In genomic region chr3:26624209-26624775, GRCh38 we compare ENCODE assay signal across 15 cellular contexts. TPM values are rescaled to one million over a fixed set of nuclear protein-coding genes. Genes with fewer than 3 reads are reported as not detected.
DNase-seq lines count a peak whose midpoint lies in the region; ATAC-seq, FAIRE-seq and TF ChIP-seq lines count a peak whose summit lies in the region.
"Had no signal": no experiment of that assay in that cellular context is flagged by ENCODE, and none has a peak within 500 bp of the region (broad histone marks: within the 10 kb centered on the region; RNA-seq: fewer than 3 reads in every experiment).

No MANE protein-coding gene starts in this region.

- H3K9me3 ChIP-seq in HUES6 (ENCODE audit: control insufficient read depth, insufficient read depth, low read depth, low read length): no peaks in the 10 kb centered on the region
- no peaks in the 10 kb centered on the region for H3K9me3 ChIP-seq in H1 (ENCODE audit: insufficient read depth in 2 of 2, low read depth in 1 of 2, low read length in 1 of 2)
- no peaks in the 10 kb centered on the region for H3K9me3 ChIP-seq in lower lobe of right lung
- H3K9me3 ChIP-seq in skeletal muscle tissue (ENCODE audit: control insufficient read depth in 3 of 3, low read length in 3 of 3): no peaks in the 10 kb centered on the region
- no peaks in the 10 kb centered on the region for H3K9me3 ChIP-seq in HepG2 (ENCODE audit: low read length)
- H3K9me3 ChIP-seq: tibial artery had no signal

- H4K91ac ChIP-seq in H1 (replicated peaks; ENCODE audit: insufficient read length, low read length): no peak overlapping the region

- H4K20me1 ChIP-seq in H1 (replicated peaks in 1 of 2; ENCODE audit: control insufficient read depth in 1 of 2, insufficient read depth in 2 of 2, low read length in 2 of 2) (no peaks in the 10 kb centered on the region), HepG2 (ENCODE audit: insufficient read depth, low read length) (no peaks in the 10 kb centered on the region)

- CTCF ChIA-PET in H1 (lab: Charles Lee; ENCODE audit: partially characterized antibody) (interaction anchor here (1.3 kb wide), 1 partner anchor 10 kb away, joined by 4 read pairs; no protein-coding TSS in a partner anchor), HepG2 (lab: Yijun Ruan, JAX; ENCODE audit: low intra/inter-chr PET ratio, low total read pairs) (no interaction called here)

- H3K27ac ChIP-seq in HUES6 (ENCODE audit: low read depth, low read length) (no peak overlapping the region), H1 (ENCODE audit: low read depth, low read length) (no peak overlapping the region), lower lobe of right lung (no peak overlapping the region), skeletal muscle tissue (ENCODE audit: low read depth, low read length) (no peak overlapping the region), HepG2 (ENCODE audit: extremely low read length, insufficient read depth, low read length) (no peak overlapping the region)
- H3K27ac ChIP-seq: SK-N-MC, tibial artery had no signal

- in situ Hi-C loops in HepG2 (cut with HindIII; ENCODE audit: extremely low pct_ligation_motif_present, low pct_unique_long_range_greater_than_20kb): no loop called here

- no peak overlapping the region for H3K27ac Mint-ChIP-seq in effector memory CD8-positive, alpha-beta T cell

- no peak overlapping the region for H3K14ac ChIP-seq in H1 (ENCODE audit: insufficient read length)

- TF ChIP-seq EP300 in H1 (IDR thresholded peaks at IDR 0.05; ENCODE audit: borderline replicate concordance in 1 of 2, low read depth in 2 of 2, low read length in 2 of 2): no peak
- no peak for TF ChIP-seq EP300 in HepG2 (IDR thresholded peaks at IDR 0.05; ENCODE audit: low read depth in 2 of 2, low read length in 2 of 2)
- no peak for TF ChIP-seq EP300 in HepG2 (CRISPR knock-in tag; IDR thresholded peaks at IDR 0.05; ENCODE audit: borderline replicate concordance)

- POLR2A ChIA-PET in H1 (lab: Charles Lee; ENCODE audit: partially characterized antibody) (no interaction called here), HepG2 (lab: Yijun Ruan, JAX) (no interaction called here)

- H2AFZ ChIP-seq in H1 (ENCODE audit: low read length) (peak overlapping the region; percentile 62; the same call in 1 of the 2 replicates), HepG2 (ENCODE audit: low read length) (no peak overlapping the region)

- peaks cover 0 to 5% of the 10 kb centered on the region in 2 donors for H3K4me1 Mint-ChIP-seq in effector memory CD8-positive, alpha-beta T cell (ENCODE audit: low read depth in 2 of 2)

- no peak overlapping the region for H2BK15ac ChIP-seq in H1 (ENCODE audit: low read length)

- H3K36me3 ChIP-seq in HUES6 (ENCODE audit: control insufficient read depth, insufficient read depth, low read length) (no peaks in the 10 kb centered on the region), H1 (ENCODE audit: control insufficient read depth in 2 of 4, insufficient read depth in 4 of 4, low read length in 3 of 4) (no peaks in the 10 kb centered on the region), lower lobe of right lung (no peaks in the 10 kb centered on the region), skeletal muscle tissue (ENCODE audit: control insufficient read depth in 3 of 3, insufficient read depth in 3 of 3, low read length in 3 of 3) (no peaks in the 10 kb centered on the region), HepG2 (replicated peaks in 1 of 2; ENCODE audit: control insufficient read depth in 1 of 2, insufficient read depth in 2 of 2, low read length in 2 of 2) (no peaks in the 10 kb centered on the region)
- H3K36me3 ChIP-seq: tibial artery had no signal

- TF ChIP-seq RAD21 in H1 (IDR thresholded peaks at IDR 0.05 in 1 of 2, conservative IDR thresholded peaks at IDR 0.05 in 1 of 2; ENCODE audit: low read depth in 2 of 2, low read length in 2 of 2) (no peak), HepG2 (CRISPR knock-in tag; IDR thresholded peaks at IDR 0.05) (no peak)

- H3K79me2 ChIP-seq in H1 (ENCODE audit: control insufficient read depth in 1 of 2, insufficient read depth in 2 of 2, low read length in 2 of 2) (no peaks in the 10 kb centered on the region), HepG2 (ENCODE audit: insufficient read depth, low read length) (no peaks in the 10 kb centered on the region)

- H3K9me3 Mint-ChIP-seq in effector memory CD8-positive, alpha-beta T cell: peaks cover 7 to 9% of the 10 kb centered on the region in 2 donors

- peaks cover 33% of the 10 kb centered on the region for H3K23me2 ChIP-seq in H1 (ENCODE audit: low read depth, low read length)

- no peak for TF ChIP-seq POLR2A in H1 (IDR thresholded peaks at IDR 0.05; ENCODE audit: control extremely low read depth in 1 of 2, low read depth in 2 of 2, low read length in 2 of 2)
- TF ChIP-seq POLR2A in HepG2 (IDR thresholded peaks at IDR 0.05; ENCODE audit: insufficient read depth in 1 of 2, low read depth in 2 of 2, low read length in 2 of 2): no peak

- ATAC-seq in lower lobe of right lung (peak; percentile 15 to 27), HepG2 (no peak; the same call in 2 of the 3 replicates), GM18907 (IDR thresholded peaks at IDR 0.05; ENCODE audit: unreplicated experiment) (no peak)
- ATAC-seq in effector memory CD8-positive, alpha-beta T cell (replicated peaks): no peak

- peak overlapping the region; percentile 94 to 100 for H3K4me2 ChIP-seq in H1 (ENCODE audit: insufficient read depth in 1 of 2, low read depth in 2 of 2, low read length in 2 of 2)
- no peak overlapping the region for H3K4me2 ChIP-seq in HepG2 (ENCODE audit: low read depth, low read length)

- no peak overlapping the region for H2AK5ac ChIP-seq in H1 (ENCODE audit: low read depth, low read length)

- no peak overlapping the region for H3K56ac ChIP-seq in H1 (replicated peaks; ENCODE audit: insufficient read length, low read depth, low read length)

- no peak overlapping the region for H2BK5ac ChIP-seq in H1 (ENCODE audit: low read depth, low read length)

- peak overlapping the region; percentile 76 for H3K18ac ChIP-seq in H1 (ENCODE audit: extremely low read depth, low read length)

- 3% methylated on average over 26 of the region's 28 CpGs; no CpG with 5 or more reads in 1 of the 2 experiments for WGBS in H1 (ENCODE audit: extremely low coverage in 1 of 2, insufficient coverage in 1 of 2, insufficient read length in 1 of 2, insufficient replicate concordance in 2 of 2, low coverage in 1 of 2, low lambda C conversion rate in 2 of 2, missing lambda C conversion rate in 1 of 2), 2 experiments
- 0% methylated on average over 7 of the region's 28 CpGs for WGBS in HepG2 (ENCODE audit: low lambda C conversion rate)

- peak in 1 of 2 experiments; percentile 79 for DNase-seq in H1 (ENCODE audit: low read depth in 1 of 2, low spot score in 2 of 2)
- no peak for DNase-seq in lower lobe of right lung
- no peak for DNase-seq in HepG2 (ENCODE audit: low spot score)
- no peak for DNase-seq in effector memory CD8-positive, alpha-beta T cell
- DNase-seq: activated naive CD4-positive, alpha-beta T cell treated with Interleukin-2 at 50 U/mL for 16 hours; NCI-H1048; tibial artery had no signal

- no TSS peak for BruUV-seq in HepG2 (replicated peaks; lab: Mats Ljungman, UMichigan)

- H4K5ac ChIP-seq in H1 (ENCODE audit: insufficient read length, low read depth, low read length): no peak overlapping the region

- no peak overlapping the region for H2BK120ac ChIP-seq in H1 (replicated peaks; ENCODE audit: low read depth, low read length)

- no peak overlapping the region for H4K8ac ChIP-seq in H1 (ENCODE audit: extremely low read depth, insufficient read depth, low read length)

- H3K79me1 ChIP-seq in H1 (ENCODE audit: low read depth, low read length): no peaks in the 10 kb centered on the region

- H3K36me3 Mint-ChIP-seq in effector memory CD8-positive, alpha-beta T cell (ENCODE audit: insufficient read depth): no peaks in the 10 kb centered on the region

- no peak overlapping the region for H3K4me3 Mint-ChIP-seq in effector memory CD8-positive, alpha-beta T cell

- H2BK12ac ChIP-seq in H1 (ENCODE audit: low read depth, low read length): peak overlapping the region; percentile 62; the same call in 1 of the 2 replicates

- H3K23ac ChIP-seq in H1 (ENCODE audit: insufficient read length): no peak overlapping the region

- peaks cover 14% of the 10 kb centered on the region for H3K4me1 ChIP-seq in HUES6 (ENCODE audit: control insufficient read depth, insufficient read depth, low read length)
- peaks cover 0 to 24% (median 9%) of the 10 kb centered on the region in 4 experiments; a peak in 6 of 7 replicates for H3K4me1 ChIP-seq in H1 (replicated peaks in 1 of 4; ENCODE audit: control insufficient read depth in 3 of 4, insufficient read depth in 4 of 4, low read length in 3 of 4)
- peaks cover 18% of the 10 kb centered on the region for H3K4me1 ChIP-seq in lower lobe of right lung
- H3K4me1 ChIP-seq in skeletal muscle tissue (ENCODE audit: control insufficient read depth in 3 of 3, insufficient read depth in 3 of 3, low read length in 3 of 3): peaks cover 14 to 28% (median 19%) of the 10 kb centered on the region in 3 donors
- H3K4me1 ChIP-seq in HepG2 (ENCODE audit: insufficient read depth, low read length): no peaks in the 10 kb centered on the region

- peaks cover 23 to 48% of the 10 kb centered on the region in 2 donors for H3K27me3 Mint-ChIP-seq in effector memory CD8-positive, alpha-beta T cell

- H3K9ac ChIP-seq in HUES6 (ENCODE audit: low read length): no peak overlapping the region
- H3K9ac ChIP-seq in H1 (replicated peaks in 1 of 4; ENCODE audit: extremely low read depth in 1 of 4, low read depth in 3 of 4, low read length in 3 of 4): no peak overlapping the region
- H3K9ac ChIP-seq in skeletal muscle tissue (ENCODE audit: low read depth in 1 of 3, low read length in 3 of 3): peak overlapping the region in 1 of 3 donors; percentile 57
- no peak overlapping the region for H3K9ac ChIP-seq in HepG2 (ENCODE audit: insufficient read depth, low read depth, low read length)

- H3K27me3 ChIP-seq in HUES6 (ENCODE audit: control insufficient read depth, insufficient read depth, low read length) (peaks cover 86% of the 10 kb centered on the region), H1 (replicated peaks in 1 of 4; ENCODE audit: control insufficient read depth in 3 of 4, extremely low read depth in 1 of 4, insufficient read depth in 3 of 4, low read length in 3 of 4) (peaks cover 36 to 83% (median 60%) of the 10 kb centered on the region in 4 experiments), lower lobe of right lung (ENCODE audit: low read depth) (peaks cover 39% of the 10 kb centered on the region), skeletal muscle tissue (ENCODE audit: control insufficient read depth in 3 of 3, insufficient read depth in 3 of 3, low read length in 3 of 3) (peaks cover 0 to 25% (median 23%) of the 10 kb centered on the region in 3 donors), HepG2 (ENCODE audit: control insufficient read depth in 1 of 2, insufficient read depth in 2 of 2, low read length in 2 of 2) (peaks cover 1 to 26% of the 10 kb centered on the region in 2 experiments; a peak in 3 of 5 replicates)

- no peak overlapping the region for H2BK20ac ChIP-seq in H1 (ENCODE audit: low read length)

- H3K4me3 ChIP-seq in HUES6 (ENCODE audit: low read depth, low read length): peak overlapping the region; percentile 63
- peak overlapping the region; percentile 63 to 68 (median 66) for H3K4me3 ChIP-seq in H1 (ENCODE audit: extremely low read depth in 1 of 4, insufficient read depth in 2 of 4, low read depth in 3 of 4, low read length in 4 of 4)
- H3K4me3 ChIP-seq in lower lobe of right lung: no peak overlapping the region
- H3K4me3 ChIP-seq in skeletal muscle tissue (ENCODE audit: low read length in 3 of 3): peak overlapping the region in 2 of 3 donors; percentile 45 to 83
- no peak overlapping the region for H3K4me3 ChIP-seq in HepG2 (replicated peaks in 1 of 3; ENCODE audit: insufficient read depth in 1 of 3, low read depth in 2 of 3, low read length in 3 of 3)
- H3K4me3 ChIP-seq: SK-N-MC, tibial artery had no signal

- intact Hi-C loops in lower lobe of right lung (cut with DNase I) (no loop called here), HepG2 (cut with micrococcal nuclease; ENCODE audit: unreplicated experiment) (no loop called here)

- TF ChIP-seq CTCF in H1 (IDR thresholded peaks at IDR 0.05; ENCODE audit: control extremely low read depth in 1 of 3, insufficient read depth in 1 of 3, low read depth in 1 of 3, low read length in 3 of 3) (no peak), lower lobe of right lung (IDR thresholded peaks at IDR 0.05) (no peak), HepG2 (CRISPR knock-in tag; IDR thresholded peaks at IDR 0.05) (no peak)

- H3K4ac ChIP-seq in H1 (replicated peaks; ENCODE audit: insufficient read length, low read depth, low read length): no peak overlapping the region

- FAIRE-seq in H1 (lab: Jason Lieb, UNC) (no peak), HepG2 (lab: Jason Lieb, UNC) (no peak)
- FAIRE-seq: endometrium, GM12891, HTR-8/SVneo had no signal

RNA-seq across cellular contexts. Expression of gene LRRC3B, which starts 1.7 kb away (rescaled TPM):
- 2.3 and 3.1 TPM in 2 replicates for total RNA-seq in H1 (2021; fragmentation: NEBNext Ultra II Directional; extraction: Animal tissue kit (Norgen Biotek cat#: 25700))
- polyA plus RNA-seq in H1 (2011; rRNA removed) (1.4 and 1.6 TPM in 2 replicates), HepG2 (2011; rRNA removed) (not detected in 2 replicates)
- polyA plus RNA-seq in H1 (2011; cell fraction: cytosol; rRNA removed): 2.0 TPM
- 2.6 TPM for polyA plus RNA-seq in H1 (2011; cell fraction: nucleus; rRNA removed)
- polyA plus RNA-seq in H1 (2012, experiment 1 of 2): 1.2 to 1.9 TPM (median 1.3 TPM) in 4 replicates
- polyA plus RNA-seq in H1 (2012, experiment 2 of 2): 0.88 TPM
- 2.0 TPM for polyA plus RNA-seq in H1 (2013, experiment 1 of 2)
- polyA plus RNA-seq in H1 (2013, experiment 2 of 2): 2.0 TPM
- polyA minus RNA-seq in H1 (2011; rRNA and poly(A)+ RNA removed): 2.5 and 3.5 TPM in 2 replicates
- 1.3 TPM for polyA minus RNA-seq in H1 (2011; cell fraction: cytosol; rRNA and poly(A)+ RNA removed)
- 8.9 TPM for polyA minus RNA-seq in H1 (2011; cell fraction: nucleus; rRNA and poly(A)+ RNA removed)
- total RNA-seq in lower lobe of right lung (0.30 TPM), skeletal muscle tissue (7.8 TPM), HepG2 (2016; rRNA removed; fragmentation: Illumina TruSeq; extraction: Trizol) (not detected in 2 replicates)
- total RNA-seq in HepG2 (2016; cell fraction: cytosol; rRNA removed; fragmentation: Illumina TruSeq; extraction: Trizol; ENCODE audit: low read depth): not detected in 2 replicates
- not detected in 2 replicates for total RNA-seq in HepG2 (2016; cell fraction: insoluble cytoplasmic fraction; rRNA removed; fragmentation: Illumina TruSeq; extraction: Trizol)
- not detected in 2 replicates for total RNA-seq in HepG2 (2016; cell fraction: membrane; rRNA removed; fragmentation: Illumina TruSeq; extraction: Trizol)
- not detected in 2 replicates for total RNA-seq in HepG2 (2016; cell fraction: nucleus; rRNA removed; fragmentation: Illumina TruSeq; extraction: Trizol)
- not detected in 2 replicates for polyA plus RNA-seq in HepG2 (2011; cell fraction: cytosol; rRNA removed)
- not detected in 2 replicates for polyA plus RNA-seq in HepG2 (2011; cell fraction: nucleus; rRNA removed)
- polyA plus RNA-seq in HepG2 (2012): not detected in 2 replicates
- not detected in 2 replicates for polyA plus RNA-seq in HepG2 (2016; cell fraction: cytosol; fragmentation: Illumina TruSeq; extraction: Trizol; ENCODE audit: low read depth)
- polyA plus RNA-seq in HepG2 (2016; cell fraction: insoluble cytoplasmic fraction; fragmentation: Illumina TruSeq; extraction: Trizol; ENCODE audit: low read depth): not detected in 2 replicates
- not detected in 2 replicates for polyA plus RNA-seq in HepG2 (2016; cell fraction: membrane; fragmentation: Illumina TruSeq; extraction: Trizol; ENCODE audit: low read depth)
- not detected in 2 replicates for polyA plus RNA-seq in HepG2 (2016; cell fraction: nucleus; fragmentation: Illumina TruSeq; extraction: Trizol; ENCODE audit: insufficient read depth, low read depth)
- not detected in 2 replicates for polyA minus RNA-seq in HepG2 (2011; rRNA and poly(A)+ RNA removed; ENCODE audit: low replicate concordance)
- not detected in 2 replicates for polyA minus RNA-seq in HepG2 (2011; cell fraction: cytosol; rRNA and poly(A)+ RNA removed)
- not detected in 2 replicates for polyA minus RNA-seq in HepG2 (2011; cell fraction: nucleus; rRNA and poly(A)+ RNA removed)
- total RNA-seq: lung microvascular endothelial cell had no signal

Comparison
In these comparisons a context has a peak if more than half of its experiments do, and no peak if none do; other contexts are left out.
1. H3K4me3 ChIP-seq: peak in HUES6 (single experiment), H1 (4 of 4) and skeletal muscle tissue (2 of 3); none in lower lobe of right lung (single experiment) and HepG2 (0 of 3).
2. ATAC-seq: peak in lower lobe of right lung (2 of 2); none in HepG2 (single experiment), GM18907 (single experiment) and effector memory CD8-positive, alpha-beta T cell (single experiment).